ENCODE assay signal across 13 cellular contexts in the genomic region with DNA sequence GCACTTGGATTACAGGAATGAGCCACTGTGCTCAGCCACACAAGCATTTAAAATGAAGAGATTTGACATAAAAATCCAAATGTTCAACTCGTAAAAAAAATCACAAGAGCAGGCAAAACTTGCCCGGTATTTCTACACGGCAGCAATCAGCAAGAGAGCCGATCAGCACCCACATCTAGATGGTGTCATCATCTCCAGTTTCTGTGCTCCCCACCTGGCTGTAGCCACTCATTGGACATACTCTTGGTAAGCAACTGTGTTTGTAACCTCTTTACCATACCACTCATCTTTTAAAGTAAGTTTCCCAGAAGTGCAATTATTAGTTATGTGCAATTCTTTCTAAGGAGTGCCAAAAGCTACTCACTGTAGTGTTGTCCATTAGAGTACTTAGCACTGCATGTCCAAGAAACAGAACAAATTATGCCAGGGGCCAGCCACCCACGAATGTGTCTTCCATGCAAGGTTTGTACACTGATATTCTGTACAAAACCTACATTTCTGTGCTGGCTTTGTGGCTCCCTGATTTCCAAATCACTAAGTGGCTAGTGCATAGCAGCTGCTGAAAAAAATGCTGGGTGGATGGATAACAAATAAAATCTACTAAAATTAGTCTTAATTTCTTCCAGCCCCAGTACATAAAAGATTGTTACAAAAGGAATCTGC.
DNase-seq lines count a peak whose midpoint lies in the region; ATAC-seq and TF ChIP-seq lines count a peak whose summit lies in the region.
"Had no signal": no experiment of that assay in that cellular context is flagged by ENCODE, and none has a peak within 500 bp of the region (broad histone marks: within the 10 kb centered on the region; RNA-seq: fewer than 3 reads in every experiment).

No MANE protein-coding gene starts in this region.

- H3K79me2 ChIP-seq in PC-9 (ENCODE audit: low read depth), result peaks cover 36% of the 10 kb centered on the region

- peaks cover 3 to 5% of the 10 kb centered on the region in 2 donors for H3K9me3 Mint-ChIP-seq in activated T-cell treated with anti-CD3 and anti-CD28 coated beads, Interleukin-2, amount 50 U/mL, for 72 hours
- peaks cover 0 to 8% (median 3%) of the 10 kb centered on the region in 6 donors for H3K9me3 Mint-ChIP-seq in immature natural killer cell
- H3K9me3 Mint-ChIP-seq in CD4-positive, alpha-beta memory T cell, result peaks cover 0 to 13% (median 5%) of the 10 kb centered on the region in 8 donors

- H3K4me1 ChIP-seq in PC-9 (replicated peaks; ENCODE audit: insufficient read depth) (peaks cover 24% of the 10 kb centered on the region), upper lobe of left lung (peaks cover 11 to 24% (median 14%) of the 10 kb centered on the region in 4 donors)
- H3K4me1 ChIP-seq in CD4-positive, alpha-beta memory T cell (ENCODE audit: insufficient read depth, low read length), result peaks cover 37% of the 10 kb centered on the region

- H3K4me3 ChIP-seq in PC-9 (no peak overlapping the region), upper lobe of left lung (no peak overlapping the region)
- no peak overlapping the region for H3K4me3 ChIP-seq in CD4-positive, alpha-beta memory T cell (ENCODE audit: low read length in 2 of 2)

- H3K4me1 Mint-ChIP-seq in activated T-cell treated with anti-CD3 and anti-CD28 coated beads, Interleukin-2, amount 50 U/mL, for 72 hours (ENCODE audit: low read depth), result peaks cover 54% of the 10 kb centered on the region
- H3K4me1 Mint-ChIP-seq in immature natural killer cell, result peaks cover 73 to 88% of the 10 kb centered on the region in 2 donors
- peaks cover 37 to 71% (median 52%) of the 10 kb centered on the region in 4 donors for H3K4me1 Mint-ChIP-seq in CD4-positive, alpha-beta memory T cell

- H2AFZ ChIP-seq in PC-9, result no peak overlapping the region

- no peak for TF ChIP-seq CTCF in PC-9 (conservative IDR thresholded peaks at IDR 0.05)
- TF ChIP-seq CTCF in upper lobe of left lung (IDR thresholded peaks at IDR 0.05), result no peak

- peaks cover 7% of the 10 kb centered on the region; the same call in 1 of the 2 replicates for H3K9me3 ChIP-seq in PC-9 (ENCODE audit: insufficient read depth, low read depth)
- H3K9me3 ChIP-seq in upper lobe of left lung, result no peaks in the 10 kb centered on the region
- H3K9me3 ChIP-seq in CD4-positive, alpha-beta memory T cell (ENCODE audit: control insufficient read depth in 1 of 2, low read length in 2 of 2), result no peaks in the 10 kb centered on the region

- H3K36me3 ChIP-seq in PC-9 (ENCODE audit: low read depth), result no peaks in the 10 kb centered on the region
- no peaks in the 10 kb centered on the region for H3K36me3 ChIP-seq in upper lobe of left lung
- H3K36me3 ChIP-seq in CD4-positive, alpha-beta memory T cell (ENCODE audit: insufficient read depth, low read length), result no peaks in the 10 kb centered on the region

- H3K27me3 ChIP-seq in PC-9 (ENCODE audit: insufficient read depth, low read depth) (no peaks in the 10 kb centered on the region), upper lobe of left lung (no peaks in the 10 kb centered on the region)
- H3K27me3 ChIP-seq in CD4-positive, alpha-beta memory T cell (ENCODE audit: insufficient read depth, low read length), result no peaks in the 10 kb centered on the region

- peak overlapping the region; percentile 41; the same call in 1 of the 2 replicates for H3K4me2 ChIP-seq in PC-9

- H4K20me1 ChIP-seq in PC-9 (ENCODE audit: insufficient read depth), result peaks cover 8% of the 10 kb centered on the region

- 66 to 69% methylated on average over 5 of the region's 5 CpGs for WGBS in upper lobe of left lung, 2 donors

- BruUV-seq in PC-9 (replicated peaks; lab: Mats Ljungman, UMichigan), result no TSS peak

- POLR2A ChIA-PET in PC-9 (lab: Charles Lee; ENCODE audit: unreplicated experiment), result no interaction called here
- POLR2A ChIA-PET in CD4-positive, alpha-beta memory T cell (lab: Charles Lee; ENCODE audit: partially characterized antibody), result no interaction called here

- CTCF ChIA-PET in PC-9 (lab: Charles Lee), result no interaction called here
- CTCF ChIA-PET in CD4-positive, alpha-beta memory T cell (lab: Charles Lee; ENCODE audit: partially characterized antibody), result interaction anchor here (1.1 kb wide), 1 partner anchor 7 kb away, joined by 3 read pairs; no protein-coding TSS in a partner anchor

- H3K36me3 Mint-ChIP-seq in activated T-cell treated with anti-CD3 and anti-CD28 coated beads, Interleukin-2, amount 50 U/mL, for 72 hours (ENCODE audit: insufficient read depth in 2 of 2), result peaks cover 7 to 16% of the 10 kb centered on the region in 2 donors
- peaks cover 3 to 5% (median 4%) of the 10 kb centered on the region in 3 donors for H3K36me3 Mint-ChIP-seq in immature natural killer cell
- peaks cover 11 to 23% of the 10 kb centered on the region in 2 donors for H3K36me3 Mint-ChIP-seq in CD4-positive, alpha-beta memory T cell

- peak overlapping the region; percentile 55 for H3K27ac ChIP-seq in PC-9
- peak overlapping the region in 2 of 4 donors; percentile 1 to 40 for H3K27ac ChIP-seq in upper lobe of left lung
- no peak overlapping the region for H3K27ac ChIP-seq in CD4-positive, alpha-beta memory T cell (ENCODE audit: low read depth, low read length)

- no peak overlapping the region for H3K4me3 Mint-ChIP-seq in activated T-cell treated with anti-CD3 and anti-CD28 coated beads, Interleukin-2, amount 50 U/mL, for 72 hours
- H3K4me3 Mint-ChIP-seq in immature natural killer cell, result peak overlapping the region; percentile 62 to 67 (median 64)
- no peak overlapping the region for H3K4me3 Mint-ChIP-seq in CD4-positive, alpha-beta memory T cell

- peak in 1 of 4 donors; percentile 14 for TF ChIP-seq EP300 in upper lobe of left lung (IDR thresholded peaks at IDR 0.05)

- H3K27me3 Mint-ChIP-seq in activated T-cell treated with anti-CD3 and anti-CD28 coated beads, Interleukin-2, amount 50 U/mL, for 72 hours (ENCODE audit: low read depth), result no peaks in the 10 kb centered on the region
- H3K27me3 Mint-ChIP-seq in immature natural killer cell (ENCODE audit: low read depth in 3 of 3), result peaks cover 0 to 4% (median 0%) of the 10 kb centered on the region in 3 donors
- H3K27me3 Mint-ChIP-seq in CD4-positive, alpha-beta memory T cell, result no peaks in the 10 kb centered on the region
- H3K27me3 Mint-ChIP-seq: naive thymus-derived CD8-positive, alpha-beta T cell had no signal

- H3K9me2 ChIP-seq in PC-9 (ENCODE audit: insufficient read depth), result no peaks in the 10 kb centered on the region

- H3F3A ChIP-seq in PC-9 (ENCODE audit: insufficient read depth, low read depth), result peaks cover 14% of the 10 kb centered on the region

- ATAC-seq in activated T-cell treated with anti-CD3 and anti-CD28 coated beads, Interleukin-2, amount 50 U/mL, for 72 hours (replicated peaks in 1 of 2), result no peak
- ATAC-seq in upper lobe of left lung (ENCODE audit: low FRiP score in 2 of 2), result peak; percentile 53 to 64
- ATAC-seq: naive thymus-derived CD8-positive, alpha-beta T cell had no signal

- peak overlapping the region; percentile 24 for H3K27ac Mint-ChIP-seq in activated T-cell treated with anti-CD3 and anti-CD28 coated beads, Interleukin-2, amount 50 U/mL, for 72 hours
- peak overlapping the region; percentile 24 to 85 (median 80) for H3K27ac Mint-ChIP-seq in immature natural killer cell
- H3K27ac Mint-ChIP-seq in CD4-positive, alpha-beta memory T cell, result peak overlapping the region in 1 of 7 donors; percentile 2

- no peak for TF ChIP-seq POLR2A in upper lobe of left lung (IDR thresholded peaks at IDR 0.05)

- no peak for DNase-seq in activated T-cell treated with anti-CD3 and anti-CD28 coated beads, Interleukin-2, amount 50 U/mL, for 72 hours
- no peak for DNase-seq in activated T-cell treated with anti-CD3 and anti-CD28 coated beads, Interleukin-2, amount 50 U/mL, for 48 hours
- DNase-seq in PC-9 (no peak), immature natural killer cell (no peak), upper lobe of left lung (no peak), SKM-1 (lab: John Stamatoyannopoulos, UW; ENCODE audit: unreplicated experiment) (no peak), C1 segment of cervical spinal cord (lab: John Stamatoyannopoulos, UW) (no peak)
- DNase-seq in CD4-positive, alpha-beta memory T cell, result no peak
- DNase-seq: activated CD4-positive, CD25-positive, alpha-beta regulatory T cell treated with anti-CD3 and anti-CD28 coated beads, Interleukin-2, amount 50 U/mL, for 72 hours; central memory CD4-positive, alpha-beta T cell; naive thymus-derived CD8-positive, alpha-beta T cell; NCI-H1092; trophoblast cell had no signal

- intact Hi-C loops in PC-9 (cut with micrococcal nuclease; ENCODE audit: unreplicated experiment), result no loop called here
- intact Hi-C loops in CD4-positive, alpha-beta memory T cell (cut with micrococcal nuclease), result no loop called here

Comparison
In these comparisons a context has a peak if more than half of its experiments do, and no peak if none do; other contexts are left out.
1. ATAC-seq: peak in upper lobe of left lung (2 of 2); none in activated T-cell treated with anti-CD3 and anti-CD28 coated beads, Interleukin-2, amount 50 U/mL, for 72 hours (0 of 2).
2. H3K4me3 Mint-ChIP-seq: peak in immature natural killer cell (5 of 5); none in activated T-cell treated with anti-CD3 and anti-CD28 coated beads, Interleukin-2, amount 50 U/mL, for 72 hours (0 of 2) and CD4-positive, alpha-beta memory T cell (0 of 8).